ENCODE assay signal across 1 cellular context in genomic region chr11:469684-470667, GRCh38.
TF ChIP-seq lines count a peak whose summit lies in the region.

No MANE protein-coding gene starts in this region.

TF ChIP-seq in HepG2, 621 proteins besides CTCF, POLR2A, EP300 and RAD21 (continued from another document and continues in another):
- TF ChIP-seq ZNF777 (CRISPR knock-in tag; IDR thresholded peaks at IDR 0.05), result 0 out of 2 replicates have a peak, but pooled peaks have one; percentile 41
- TF ChIP-seq ZNF878 (CRISPR knock-in tag; IDR thresholded peaks at IDR 0.05), result peak; percentile 68; the same call in 1 of the 2 replicates
- peak; percentile 23; the same call in 1 of the 2 replicates for TF ChIP-seq IRF2 (CRISPR knock-in tag; IDR thresholded peaks at IDR 0.05)
- TF ChIP-seq ZSCAN9 (CRISPR knock-in tag; IDR thresholded peaks at IDR 0.05; ENCODE audit: borderline replicate concordance), result peak; percentile 69; the same call in 1 of the 2 replicates
- TF ChIP-seq, protein P1, sequence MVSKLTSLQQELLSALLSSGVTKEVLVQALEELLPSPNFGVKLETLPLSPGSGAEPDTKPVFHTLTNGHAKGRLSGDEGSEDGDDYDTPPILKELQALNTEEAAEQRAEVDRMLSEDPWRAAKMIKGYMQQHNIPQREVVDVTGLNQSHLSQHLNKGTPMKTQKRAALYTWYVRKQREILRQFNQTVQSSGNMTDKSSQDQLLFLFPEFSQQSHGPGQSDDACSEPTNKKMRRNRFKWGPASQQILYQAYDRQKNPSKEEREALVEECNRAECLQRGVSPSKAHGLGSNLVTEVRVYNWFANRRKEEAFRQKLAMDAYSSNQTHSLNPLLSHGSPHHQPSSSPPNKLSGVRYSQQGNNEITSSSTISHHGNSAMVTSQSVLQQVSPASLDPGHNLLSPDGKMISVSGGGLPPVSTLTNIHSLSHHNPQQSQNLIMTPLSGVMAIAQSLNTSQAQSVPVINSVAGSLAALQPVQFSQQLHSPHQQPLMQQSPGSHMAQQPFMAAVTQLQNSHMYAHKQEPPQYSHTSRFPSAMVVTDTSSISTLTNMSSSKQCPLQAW (CRISPR knock-in tag; IDR thresholded peaks at IDR 0.05), result peak; percentile 35; the same call in 1 of the 2 replicates
- TF ChIP-seq CREM (IDR thresholded peaks at IDR 0.05), result 0 out of 2 replicates have a peak, but pooled peaks have one; percentile 29
- TF ChIP-seq CREM (CRISPR knock-in tag; IDR thresholded peaks at IDR 0.05), result no peak
- no peak for TF ChIP-seq FOSL1 (CRISPR knock-in tag; IDR thresholded peaks at IDR 0.05; ENCODE audit: borderline replicate concordance)
- no peak for TF ChIP-seq SETDB1 (CRISPR knock-in tag; IDR thresholded peaks at IDR 0.05; ENCODE audit: borderline replicate concordance)
- TF ChIP-seq TEAD2 (CRISPR knock-in tag; IDR thresholded peaks at IDR 0.05), result no peak
- TF ChIP-seq KAT2B (IDR thresholded peaks at IDR 0.05; ENCODE audit: borderline replicate concordance, low read depth, low read length), result no peak
- no peak for TF ChIP-seq ZNF512B (CRISPR knock-in tag; IDR thresholded peaks at IDR 0.05; ENCODE audit: borderline replicate concordance)
- TF ChIP-seq TSC22D2 (CRISPR knock-in tag; IDR thresholded peaks at IDR 0.05; ENCODE audit: borderline replicate concordance), result peak; percentile 69; the same call in 1 of the 2 replicates
- TF ChIP-seq ZNF605 (CRISPR knock-in tag; IDR thresholded peaks at IDR 0.05), result peak; percentile 83
- TF ChIP-seq BCL3 (CRISPR knock-in tag; IDR thresholded peaks at IDR 0.05), result no peak
- TF ChIP-seq, protein P2, sequence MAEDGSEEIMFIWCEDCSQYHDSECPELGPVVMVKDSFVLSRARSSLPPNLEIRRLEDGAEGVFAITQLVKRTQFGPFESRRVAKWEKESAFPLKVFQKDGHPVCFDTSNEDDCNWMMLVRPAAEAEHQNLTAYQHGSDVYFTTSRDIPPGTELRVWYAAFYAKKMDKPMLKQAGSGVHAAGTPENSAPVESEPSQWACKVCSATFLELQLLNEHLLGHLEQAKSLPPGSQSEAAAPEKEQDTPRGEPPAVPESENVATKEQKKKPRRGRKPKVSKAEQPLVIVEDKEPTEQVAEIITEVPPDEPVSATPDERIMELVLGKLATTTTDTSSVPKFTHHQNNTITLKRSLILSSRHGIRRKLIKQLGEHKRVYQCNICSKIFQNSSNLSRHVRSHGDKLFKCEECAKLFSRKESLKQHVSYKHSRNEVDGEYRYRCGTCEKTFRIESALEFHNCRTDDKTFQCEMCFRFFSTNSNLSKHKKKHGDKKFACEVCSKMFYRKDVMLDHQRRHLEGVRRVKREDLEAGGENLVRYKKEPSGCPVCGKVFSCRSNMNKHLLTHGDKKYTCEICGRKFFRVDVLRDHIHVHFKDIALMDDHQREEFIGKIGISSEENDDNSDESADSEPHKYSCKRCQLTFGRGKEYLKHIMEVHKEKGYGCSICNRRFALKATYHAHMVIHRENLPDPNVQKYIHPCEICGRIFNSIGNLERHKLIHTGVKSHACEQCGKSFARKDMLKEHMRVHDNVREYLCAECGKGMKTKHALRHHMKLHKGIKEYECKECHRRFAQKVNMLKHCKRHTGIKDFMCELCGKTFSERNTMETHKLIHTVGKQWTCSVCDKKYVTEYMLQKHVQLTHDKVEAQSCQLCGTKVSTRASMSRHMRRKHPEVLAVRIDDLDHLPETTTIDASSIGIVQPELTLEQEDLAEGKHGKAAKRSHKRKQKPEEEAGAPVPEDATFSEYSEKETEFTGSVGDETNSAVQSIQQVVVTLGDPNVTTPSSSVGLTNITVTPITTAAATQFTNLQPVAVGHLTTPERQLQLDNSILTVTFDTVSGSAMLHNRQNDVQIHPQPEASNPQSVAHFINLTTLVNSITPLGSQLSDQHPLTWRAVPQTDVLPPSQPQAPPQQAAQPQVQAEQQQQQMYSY (CRISPR knock-in tag; IDR thresholded peaks at IDR 0.05), result peak; percentile 57; the same call in 1 of the 2 replicates
- TF ChIP-seq ZNF333 (CRISPR knock-in tag; IDR thresholded peaks at IDR 0.05; ENCODE audit: borderline replicate concordance), result 0 out of 2 replicates have a peak, but pooled peaks have one; percentile 51
- TF ChIP-seq CREBL2 (CRISPR knock-in tag; IDR thresholded peaks at IDR 0.05; ENCODE audit: borderline replicate concordance), result no peak
- TF ChIP-seq ZNF552 (CRISPR knock-in tag; IDR thresholded peaks at IDR 0.05; ENCODE audit: borderline replicate concordance), result no peak
- TF ChIP-seq, protein P3, sequence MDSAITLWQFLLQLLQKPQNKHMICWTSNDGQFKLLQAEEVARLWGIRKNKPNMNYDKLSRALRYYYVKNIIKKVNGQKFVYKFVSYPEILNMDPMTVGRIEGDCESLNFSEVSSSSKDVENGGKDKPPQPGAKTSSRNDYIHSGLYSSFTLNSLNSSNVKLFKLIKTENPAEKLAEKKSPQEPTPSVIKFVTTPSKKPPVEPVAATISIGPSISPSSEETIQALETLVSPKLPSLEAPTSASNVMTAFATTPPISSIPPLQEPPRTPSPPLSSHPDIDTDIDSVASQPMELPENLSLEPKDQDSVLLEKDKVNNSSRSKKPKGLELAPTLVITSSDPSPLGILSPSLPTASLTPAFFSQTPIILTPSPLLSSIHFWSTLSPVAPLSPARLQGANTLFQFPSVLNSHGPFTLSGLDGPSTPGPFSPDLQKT (CRISPR knock-in tag; IDR thresholded peaks at IDR 0.05; ENCODE audit: borderline replicate concordance), result no peak
- peak; percentile 49; the same call in 1 of the 2 replicates for TF ChIP-seq KDM5B (CRISPR knock-in tag; IDR thresholded peaks at IDR 0.05; ENCODE audit: borderline replicate concordance)
- no peak for TF ChIP-seq PTBP1 (IDR thresholded peaks at IDR 0.05; ENCODE audit: low read depth, low read length, poor library complexity, severe bottlenecking)
- TF ChIP-seq HOXA3 (CRISPR knock-in tag; IDR thresholded peaks at IDR 0.05), result peak; percentile 83
- TF ChIP-seq, protein P4, sequence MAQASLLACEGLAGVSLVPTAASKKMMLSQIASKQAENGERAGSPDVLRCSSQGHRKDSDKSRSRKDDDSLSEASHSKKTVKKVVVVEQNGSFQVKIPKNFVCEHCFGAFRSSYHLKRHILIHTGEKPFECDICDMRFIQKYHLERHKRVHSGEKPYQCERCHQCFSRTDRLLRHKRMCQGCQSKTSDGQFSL (CRISPR knock-in tag; IDR thresholded peaks at IDR 0.05), result peak; percentile 60; the same call in 1 of the 2 replicates
- TF ChIP-seq, protein P5, sequence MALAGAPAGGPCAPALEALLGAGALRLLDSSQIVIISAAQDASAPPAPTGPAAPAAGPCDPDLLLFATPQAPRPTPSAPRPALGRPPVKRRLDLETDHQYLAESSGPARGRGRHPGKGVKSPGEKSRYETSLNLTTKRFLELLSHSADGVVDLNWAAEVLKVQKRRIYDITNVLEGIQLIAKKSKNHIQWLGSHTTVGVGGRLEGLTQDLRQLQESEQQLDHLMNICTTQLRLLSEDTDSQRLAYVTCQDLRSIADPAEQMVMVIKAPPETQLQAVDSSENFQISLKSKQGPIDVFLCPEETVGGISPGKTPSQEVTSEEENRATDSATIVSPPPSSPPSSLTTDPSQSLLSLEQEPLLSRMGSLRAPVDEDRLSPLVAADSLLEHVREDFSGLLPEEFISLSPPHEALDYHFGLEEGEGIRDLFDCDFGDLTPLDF (CRISPR knock-in tag; IDR thresholded peaks at IDR 0.05), result 0 out of 2 replicates have a peak, but pooled peaks have one; percentile 29
- peak; percentile 87 for TF ChIP-seq ZNF766 (CRISPR knock-in tag; IDR thresholded peaks at IDR 0.05; ENCODE audit: borderline replicate concordance)
- no peak; the same call in 1 of the 2 replicates for TF ChIP-seq ZBTB37 (CRISPR knock-in tag; IDR thresholded peaks at IDR 0.05)
- TF ChIP-seq ZNF773 (CRISPR knock-in tag; IDR thresholded peaks at IDR 0.05; ENCODE audit: borderline replicate concordance), result no peak
- TF ChIP-seq POLR2G (IDR thresholded peaks at IDR 0.05; ENCODE audit: low read depth, low read length), result peak; percentile 83
- TF ChIP-seq CCAR2 (optimal IDR thresholded peaks at IDR 0.05; ENCODE audit: low read depth, low read length), result no peak
- TF ChIP-seq, protein P6, sequence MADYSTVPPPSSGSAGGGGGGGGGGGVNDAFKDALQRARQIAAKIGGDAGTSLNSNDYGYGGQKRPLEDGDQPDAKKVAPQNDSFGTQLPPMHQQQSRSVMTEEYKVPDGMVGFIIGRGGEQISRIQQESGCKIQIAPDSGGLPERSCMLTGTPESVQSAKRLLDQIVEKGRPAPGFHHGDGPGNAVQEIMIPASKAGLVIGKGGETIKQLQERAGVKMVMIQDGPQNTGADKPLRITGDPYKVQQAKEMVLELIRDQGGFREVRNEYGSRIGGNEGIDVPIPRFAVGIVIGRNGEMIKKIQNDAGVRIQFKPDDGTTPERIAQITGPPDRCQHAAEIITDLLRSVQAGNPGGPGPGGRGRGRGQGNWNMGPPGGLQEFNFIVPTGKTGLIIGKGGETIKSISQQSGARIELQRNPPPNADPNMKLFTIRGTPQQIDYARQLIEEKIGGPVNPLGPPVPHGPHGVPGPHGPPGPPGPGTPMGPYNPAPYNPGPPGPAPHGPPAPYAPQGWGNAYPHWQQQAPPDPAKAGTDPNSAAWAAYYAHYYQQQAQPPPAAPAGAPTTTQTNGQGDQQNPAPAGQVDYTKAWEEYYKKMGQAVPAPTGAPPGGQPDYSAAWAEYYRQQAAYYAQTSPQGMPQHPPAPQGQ (CRISPR knock-in tag; IDR thresholded peaks at IDR 0.05; ENCODE audit: borderline replicate concordance), result no peak
- TF ChIP-seq, protein P7, sequence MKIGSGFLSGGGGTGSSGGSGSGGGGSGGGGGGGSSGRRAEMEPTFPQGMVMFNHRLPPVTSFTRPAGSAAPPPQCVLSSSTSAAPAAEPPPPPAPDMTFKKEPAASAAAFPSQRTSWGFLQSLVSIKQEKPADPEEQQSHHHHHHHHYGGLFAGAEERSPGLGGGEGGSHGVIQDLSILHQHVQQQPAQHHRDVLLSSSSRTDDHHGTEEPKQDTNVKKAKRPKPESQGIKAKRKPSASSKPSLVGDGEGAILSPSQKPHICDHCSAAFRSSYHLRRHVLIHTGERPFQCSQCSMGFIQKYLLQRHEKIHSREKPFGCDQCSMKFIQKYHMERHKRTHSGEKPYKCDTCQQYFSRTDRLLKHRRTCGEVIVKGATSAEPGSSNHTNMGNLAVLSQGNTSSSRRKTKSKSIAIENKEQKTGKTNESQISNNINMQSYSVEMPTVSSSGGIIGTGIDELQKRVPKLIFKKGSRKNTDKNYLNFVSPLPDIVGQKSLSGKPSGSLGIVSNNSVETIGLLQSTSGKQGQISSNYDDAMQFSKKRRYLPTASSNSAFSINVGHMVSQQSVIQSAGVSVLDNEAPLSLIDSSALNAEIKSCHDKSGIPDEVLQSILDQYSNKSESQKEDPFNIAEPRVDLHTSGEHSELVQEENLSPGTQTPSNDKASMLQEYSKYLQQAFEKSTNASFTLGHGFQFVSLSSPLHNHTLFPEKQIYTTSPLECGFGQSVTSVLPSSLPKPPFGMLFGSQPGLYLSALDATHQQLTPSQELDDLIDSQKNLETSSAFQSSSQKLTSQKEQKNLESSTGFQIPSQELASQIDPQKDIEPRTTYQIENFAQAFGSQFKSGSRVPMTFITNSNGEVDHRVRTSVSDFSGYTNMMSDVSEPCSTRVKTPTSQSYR (CRISPR knock-in tag; IDR thresholded peaks at IDR 0.05; ENCODE audit: borderline replicate concordance), result no peak
- peak; percentile 52; the same call in 1 of the 2 replicates for TF ChIP-seq KAT7 (CRISPR knock-in tag; IDR thresholded peaks at IDR 0.05; ENCODE audit: borderline replicate concordance)
- no peak; the same call in 1 of the 2 replicates for TF ChIP-seq ELF3 (CRISPR knock-in tag; IDR thresholded peaks at IDR 0.05)
- TF ChIP-seq ZNF772 (CRISPR knock-in tag; IDR thresholded peaks at IDR 0.05), result peak; percentile 43; the same call in 1 of the 2 replicates
- TF ChIP-seq PITX1 (CRISPR knock-in tag; IDR thresholded peaks at IDR 0.05), result peak; percentile 44; the same call in 1 of the 2 replicates
- TF ChIP-seq CREB1 (IDR thresholded peaks at IDR 0.05), result no peak
- no peak for TF ChIP-seq CREB1 (CRISPR knock-in tag; IDR thresholded peaks at IDR 0.05)
